In genomic region chr3:100427694-100428093, GRCh38 we compare ENCODE assay signal across 11 cellular contexts.
"Had no signal": no experiment of that assay in that cellular context is flagged by ENCODE, and none has a peak within 500 bp of the region (broad histone marks: within the 10 kb centered on the region; RNA-seq: fewer than 3 reads in every experiment).

No MANE protein-coding gene starts in this region.

- H3K27me3 ChIP-seq: left lung, tibial artery had no signal

- ATAC-seq: activated CD8-positive, alpha-beta memory T cell treated with anti-CD3 and anti-CD28 coated beads, Interleukin-2, amount 10 ng/mL, durations not matched to agents 7 days and 5 days; left lung; psoas muscle had no signal

- H3K27ac ChIP-seq: left lung, psoas muscle, tibial artery had no signal

- H3K9me3 Mint-ChIP-seq: activated B cell treated with CpG ODN at 0.5 μM for 24 hours; activated naive CD4-positive, alpha-beta T cell treated with anti-CD3 and anti-CD28 coated beads, Interleukin-2, amount 50 U/mL, for 24 hours; activated T-cell treated with anti-CD3 and anti-CD28 coated beads, Interleukin-2, amount 50 U/mL, for 24 hours had no signal

- DNase-seq: activated B cell treated with CpG ODN at 0.5 μM for 24 hours; activated CD8-positive, alpha-beta memory T cell treated with anti-CD3 and anti-CD28 coated beads, Interleukin-2, amount 10 ng/mL, durations not matched to agents 7 days and 5 days; activated effector memory CD4-positive, alpha-beta T cell treated with Interleukin-2 at 50 U/mL for 16 hours; activated T-cell treated with anti-CD3 and anti-CD28 coated beads, Interleukin-2, amount 50 U/mL, for 24 hours; amygdala; left lung; psoas muscle; SIG-M5; T-helper 2 cell; tibial artery had no signal

- H3K4me3 ChIP-seq: left lung, psoas muscle, tibial artery had no signal

- H3K9me3 ChIP-seq: left lung, psoas muscle, tibial artery had no signal

- H3K27me3 Mint-ChIP-seq: activated B cell treated with CpG ODN at 0.5 μM for 24 hours had no signal

- H3K27ac Mint-ChIP-seq: activated B cell treated with CpG ODN at 0.5 μM for 24 hours; activated CD8-positive, alpha-beta memory T cell treated with anti-CD3 and anti-CD28 coated beads, Interleukin-2, amount 10 ng/mL, durations not matched to agents 7 days and 5 days; activated naive CD4-positive, alpha-beta T cell treated with anti-CD3 and anti-CD28 coated beads, Interleukin-2, amount 50 U/mL, for 24 hours; activated T-cell treated with anti-CD3 and anti-CD28 coated beads, Interleukin-2, amount 50 U/mL, for 24 hours had no signal

- H3K36me3 Mint-ChIP-seq: activated CD8-positive, alpha-beta memory T cell treated with anti-CD3 and anti-CD28 coated beads, Interleukin-2, amount 10 ng/mL, durations not matched to agents 7 days and 5 days; activated naive CD4-positive, alpha-beta T cell treated with anti-CD3 and anti-CD28 coated beads, Interleukin-2, amount 50 U/mL, for 24 hours had no signal

- H3K36me3 ChIP-seq: left lung, tibial artery had no signal

- H3K4me1 ChIP-seq: left lung, psoas muscle had no signal

- H3K4me3 Mint-ChIP-seq: activated B cell treated with CpG ODN at 0.5 μM for 24 hours; activated CD8-positive, alpha-beta memory T cell treated with anti-CD3 and anti-CD28 coated beads, Interleukin-2, amount 10 ng/mL, durations not matched to agents 7 days and 5 days; activated naive CD4-positive, alpha-beta T cell treated with anti-CD3 and anti-CD28 coated beads, Interleukin-2, amount 50 U/mL, for 24 hours; activated T-cell treated with anti-CD3 and anti-CD28 coated beads, Interleukin-2, amount 50 U/mL, for 24 hours had no signal

- H3K4me1 Mint-ChIP-seq: activated B cell treated with CpG ODN at 0.5 μM for 24 hours; activated CD8-positive, alpha-beta memory T cell treated with anti-CD3 and anti-CD28 coated beads, Interleukin-2, amount 10 ng/mL, durations not matched to agents 7 days and 5 days; activated naive CD4-positive, alpha-beta T cell treated with anti-CD3 and anti-CD28 coated beads, Interleukin-2, amount 50 U/mL, for 24 hours had no signal
